ENCODE assay signal across 1 cellular context in the genomic region with DNA sequence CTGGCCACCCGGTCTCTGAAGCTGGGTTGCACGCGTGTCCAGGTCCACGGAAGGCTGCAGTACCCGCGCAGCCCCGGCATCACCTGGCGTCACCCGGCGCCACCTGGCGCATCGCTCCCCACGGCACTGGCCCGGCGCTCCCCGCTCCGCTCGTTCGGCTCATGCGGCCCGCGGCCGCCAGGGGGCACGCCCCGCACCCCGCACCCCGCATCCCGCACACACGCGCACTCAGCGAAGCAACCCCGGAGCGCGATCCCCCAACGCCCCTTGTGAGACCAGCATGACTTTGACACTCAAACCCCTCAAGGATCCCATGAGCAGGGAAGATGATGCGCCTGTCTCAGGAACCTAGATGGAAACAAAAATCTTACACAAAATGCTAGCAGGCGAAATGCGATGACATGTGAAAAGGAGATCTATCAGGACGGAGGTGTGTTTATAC.
TF ChIP-seq lines count a peak whose summit lies in the region.

No MANE protein-coding gene starts in this region.

TF ChIP-seq in HCT116, 20 proteins besides CTCF, POLR2A, EP300 and RAD21:
- TF ChIP-seq MAX (IDR thresholded peaks at IDR 0.05) (peak; percentile 75), SIN3A (IDR thresholded peaks at IDR 0.05; ENCODE audit: low read depth) (no peak), YY1 (IDR thresholded peaks at IDR 0.05; ENCODE audit: extremely low read depth, insufficient replicate concordance, low read depth, low read length) (peak; percentile 64), TCF7L2 (IDR thresholded peaks at IDR 0.05; ENCODE audit: borderline replicate concordance, extremely low read depth, insufficient read depth, insufficient read length) (no peak), CBX3 (IDR thresholded peaks at IDR 0.05; ENCODE audit: low read depth) (peak; percentile 58; the same call in 1 of the 2 replicates), ZNF274 (IDR thresholded peaks at IDR 0.05; ENCODE audit: low read depth, low read length) (no peak)
- TF ChIP-seq, protein P1, sequence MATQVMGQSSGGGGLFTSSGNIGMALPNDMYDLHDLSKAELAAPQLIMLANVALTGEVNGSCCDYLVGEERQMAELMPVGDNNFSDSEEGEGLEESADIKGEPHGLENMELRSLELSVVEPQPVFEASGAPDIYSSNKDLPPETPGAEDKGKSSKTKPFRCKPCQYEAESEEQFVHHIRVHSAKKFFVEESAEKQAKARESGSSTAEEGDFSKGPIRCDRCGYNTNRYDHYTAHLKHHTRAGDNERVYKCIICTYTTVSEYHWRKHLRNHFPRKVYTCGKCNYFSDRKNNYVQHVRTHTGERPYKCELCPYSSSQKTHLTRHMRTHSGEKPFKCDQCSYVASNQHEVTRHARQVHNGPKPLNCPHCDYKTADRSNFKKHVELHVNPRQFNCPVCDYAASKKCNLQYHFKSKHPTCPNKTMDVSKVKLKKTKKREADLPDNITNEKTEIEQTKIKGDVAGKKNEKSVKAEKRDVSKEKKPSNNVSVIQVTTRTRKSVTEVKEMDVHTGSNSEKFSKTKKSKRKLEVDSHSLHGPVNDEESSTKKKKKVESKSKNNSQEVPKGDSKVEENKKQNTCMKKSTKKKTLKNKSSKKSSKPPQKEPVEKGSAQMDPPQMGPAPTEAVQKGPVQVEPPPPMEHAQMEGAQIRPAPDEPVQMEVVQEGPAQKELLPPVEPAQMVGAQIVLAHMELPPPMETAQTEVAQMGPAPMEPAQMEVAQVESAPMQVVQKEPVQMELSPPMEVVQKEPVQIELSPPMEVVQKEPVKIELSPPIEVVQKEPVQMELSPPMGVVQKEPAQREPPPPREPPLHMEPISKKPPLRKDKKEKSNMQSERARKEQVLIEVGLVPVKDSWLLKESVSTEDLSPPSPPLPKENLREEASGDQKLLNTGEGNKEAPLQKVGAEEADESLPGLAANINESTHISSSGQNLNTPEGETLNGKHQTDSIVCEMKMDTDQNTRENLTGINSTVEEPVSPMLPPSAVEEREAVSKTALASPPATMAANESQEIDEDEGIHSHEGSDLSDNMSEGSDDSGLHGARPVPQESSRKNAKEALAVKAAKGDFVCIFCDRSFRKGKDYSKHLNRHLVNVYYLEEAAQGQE (IDR thresholded peaks at IDR 0.05; ENCODE audit: low read depth) = no peak
